17 cellular contexts compared by ENCODE assay signal in the genomic region with DNA sequence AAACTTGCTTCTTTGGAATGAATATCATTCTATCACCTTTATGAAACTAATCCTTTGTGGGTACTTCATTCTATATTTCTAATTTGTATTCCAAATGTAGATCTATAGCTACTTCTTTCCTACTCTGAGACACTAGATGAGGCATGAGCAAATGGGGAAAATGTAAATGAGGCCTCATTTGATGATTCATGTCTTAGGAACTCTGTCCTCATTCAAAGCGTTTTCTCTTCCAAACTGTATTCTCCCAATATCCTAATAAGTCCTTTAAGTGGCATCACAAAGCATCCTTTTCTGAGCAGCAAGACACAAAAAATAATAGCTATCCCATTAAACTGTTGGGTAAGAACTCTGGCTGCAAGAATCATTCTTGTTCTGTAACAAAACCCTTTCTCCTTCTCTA. TPM values are rescaled to one million over a fixed set of nuclear protein-coding genes. Genes with fewer than 3 reads are reported as not detected.
DNase-seq lines count a peak whose midpoint lies in the region; ATAC-seq and TF ChIP-seq lines count a peak whose summit lies in the region.
"Had no signal": no experiment of that assay in that cellular context is flagged by ENCODE, and none has a peak within 500 bp of the region (broad histone marks: within the 10 kb centered on the region; RNA-seq: fewer than 3 reads in every experiment).

No MANE protein-coding gene starts in this region.

- no peak for ATAC-seq in GM18861 (IDR thresholded peaks at IDR 0.05; ENCODE audit: unreplicated experiment)
- no peak for ATAC-seq in Right ventricle myocardium inferior
- ATAC-seq: activated T-helper 17 cell treated with anti-CD3 and anti-CD28 coated beads, Interleukin-2, amount 50 U/mL, for 72 hours; GM23338; left ventricle myocardium superior; T-helper 17 cell had no signal

- peaks cover 20% of the 10 kb centered on the region for H3K4me1 ChIP-seq in adipocyte (ENCODE audit: control insufficient read depth, insufficient read depth, low read length)
- H3K4me1 ChIP-seq: colonic mucosa had no signal

- intact Hi-C loops in Right ventricle myocardium inferior (cut with DNase I) = no loop called here

- H3K27me3 ChIP-seq in adipocyte (replicated peaks; ENCODE audit: control insufficient read depth, insufficient read depth, low read length) = no peaks in the 10 kb centered on the region
- H3K27me3 ChIP-seq: adrenal gland, colonic mucosa had no signal

- H3K9me3 ChIP-seq in adipocyte (ENCODE audit: control insufficient read depth, low read length) = no peaks in the 10 kb centered on the region
- H3K9me3 ChIP-seq: adrenal gland, colonic mucosa had no signal

- peak; percentile 60 for DNase-seq in HCEC 1CT
- DNase-seq in adipocyte (ENCODE audit: low read depth) = peak; percentile 53
- peak; percentile 39 for DNase-seq in fibroblast of pulmonary artery (ENCODE audit: low read depth)
- no peak for DNase-seq in NCI-H82 (lab: John Stamatoyannopoulos, UW)
- DNase-seq in GOT3 (lab: John Stamatoyannopoulos, UW) = no peak
- no peak for DNase-seq in Right ventricle myocardium inferior (ENCODE audit: missing footprints)
- DNase-seq: activated CD4-positive, CD25-positive, alpha-beta regulatory T cell; adrenal gland; colonic mucosa; left ventricle myocardium superior; NCI-H146; NCI-H226; SHP77; T-helper 17 cell had no signal

- H3K36me3 ChIP-seq in adipocyte (ENCODE audit: control insufficient read depth, insufficient read depth, low read length, severe bottlenecking) = peaks cover 12% of the 10 kb centered on the region
- H3K36me3 ChIP-seq: adrenal gland, colonic mucosa had no signal

- H3K4me3 ChIP-seq in adipocyte (ENCODE audit: low read length) (no peak overlapping the region), fibroblast of pulmonary artery (replicated peaks; ENCODE audit: low read depth, low read length) (no peak overlapping the region)
- H3K4me3 ChIP-seq: adrenal gland, colonic mucosa, GM23338 had no signal

- no peak overlapping the region for H3K9ac ChIP-seq in adipocyte (ENCODE audit: low read length)

- TF ChIP-seq CTCF in fibroblast of pulmonary artery (IDR thresholded peaks at IDR 0.05; ENCODE audit: low read length, missing control alignments) = no peak

RNA-seq across cellular contexts. Expression of a gene that starts 56.1 kb away (rescaled TPM):
- total RNA-seq in Right ventricle myocardium inferior = 5.0 TPM

Comparison
In these comparisons a context has a peak if more than half of its experiments do, and no peak if none do; other contexts are left out.
1. DNase-seq: peak in HCEC 1CT (single experiment), adipocyte (single experiment) and fibroblast of pulmonary artery (single experiment); none in NCI-H82 (single experiment), GOT3 (single experiment) and Right ventricle myocardium inferior (single experiment).